ENCODE assay signal across 10 cellular contexts in the genomic region with DNA sequence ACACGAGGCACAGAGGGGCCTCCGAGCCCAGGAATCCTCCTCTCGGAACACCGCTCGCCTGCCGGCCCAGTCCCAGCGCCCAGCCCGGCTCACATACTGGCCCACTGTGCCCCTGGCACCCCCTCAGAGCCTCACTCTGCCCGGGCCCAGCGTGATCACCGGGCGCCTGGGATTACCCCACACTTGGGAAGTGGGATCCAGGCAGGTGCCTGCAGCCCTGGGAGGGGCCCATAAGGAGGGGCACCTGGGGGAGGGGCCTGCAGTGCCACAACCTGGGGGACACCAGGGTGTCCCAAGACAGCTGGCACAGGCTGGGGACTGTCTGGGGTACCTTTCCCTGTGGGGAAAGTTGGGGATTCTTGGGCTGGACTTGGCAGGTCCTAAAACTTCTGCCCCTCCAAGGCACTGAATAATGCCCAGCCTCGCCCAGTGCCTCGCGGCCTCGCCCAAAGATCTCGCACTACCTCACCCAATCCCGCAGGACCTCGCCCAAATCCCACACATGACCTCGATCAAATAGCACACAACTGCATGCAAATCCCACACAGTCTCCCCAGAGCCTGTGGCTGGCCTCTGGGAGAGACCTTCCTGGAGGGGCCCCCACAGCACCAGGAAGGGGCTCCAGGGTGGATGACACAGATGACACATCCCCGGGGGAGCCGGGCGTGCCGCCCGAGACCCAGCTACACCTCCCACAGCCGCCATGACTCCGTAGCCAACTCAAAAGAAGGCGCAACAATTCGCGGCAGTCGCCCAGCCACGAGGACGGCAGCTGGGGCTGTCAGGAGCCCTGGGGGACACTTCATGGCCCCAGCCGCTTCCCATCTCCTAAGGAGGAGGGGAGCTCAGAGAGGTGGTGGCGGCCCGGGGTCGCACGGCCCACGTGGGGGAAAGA. TPM values are rescaled to one million over a fixed set of nuclear protein-coding genes. Genes with fewer than 3 reads are reported as not detected.
A peak's percentile ranks its signal among the peaks of the same experiment; 100 is the strongest.
DNase-seq lines count a peak whose midpoint lies in the region; ATAC-seq and TF ChIP-seq lines count a peak whose summit lies in the region.
"Had no signal": no experiment of that assay in that cellular context is flagged by ENCODE, and none has a peak within 500 bp of the region (broad histone marks: within the 10 kb centered on the region; RNA-seq: fewer than 3 reads in every experiment).

No MANE protein-coding gene starts in this region.

- H3K36me3 Mint-ChIP-seq in activated B cell treated with CpG ODN at 0.5 μM for 24 hours (ENCODE audit: low read depth), result peaks cover under 1% of the 10 kb centered on the region

- peak overlapping the region; percentile 46 for H3K4me3 Mint-ChIP-seq in activated B cell treated with CpG ODN at 0.5 μM for 24 hours

- no peaks in the 10 kb centered on the region for H3K27me3 Mint-ChIP-seq in activated B cell treated with CpG ODN at 0.5 μM for 24 hours

- no peak overlapping the region for H2AFZ ChIP-seq in mammary epithelial cell (ENCODE audit: low read depth, low read length)

- POLR2A ChIA-PET in activated B cell treated with CpG ODN at 0.5 μM for 24 hours (lab: Charles Lee), result interaction anchor here (0.6 kb wide), 1 partner anchor 31 kb away, joined by 4 read pairs; no protein-coding TSS in a partner anchor

- no peak for TF ChIP-seq CTCF in HL-60 (IDR thresholded peaks at IDR 0.05; ENCODE audit: insufficient read depth, low read length)
- TF ChIP-seq CTCF in activated B cell treated with CpG ODN at 0.5 μM for 24 hours (IDR thresholded peaks at IDR 0.05), result no peak
- TF ChIP-seq CTCF in gastrocnemius medialis (IDR thresholded peaks at IDR 0.05 in 4 of 5, conservative IDR thresholded peaks at IDR 0.05 in 1 of 5), result no peak
- no peak for TF ChIP-seq CTCF in mammary epithelial cell (conservative IDR thresholded peaks at IDR 0.05 in 1 of 2, IDR thresholded peaks at IDR 0.05 in 1 of 2; ENCODE audit: extremely low read depth in 1 of 2, insufficient read depth in 1 of 2, low read depth in 1 of 2, low read length in 2 of 2)

- H3K9ac ChIP-seq in mammary epithelial cell (ENCODE audit: insufficient read depth, low read length), result no peak overlapping the region

- H3K4me1 Mint-ChIP-seq in activated B cell treated with CpG ODN at 0.5 μM for 24 hours, result peaks cover 69% of the 10 kb centered on the region

- CTCF ChIA-PET in activated B cell treated with CpG ODN at 0.5 μM for 24 hours (lab: Charles Lee), result interaction anchor here (1.6 kb wide), 1 partner anchor 20 kb away, joined by 4 read pairs; no protein-coding TSS in a partner anchor
- CTCF ChIA-PET in mammary epithelial cell (lab: Charles Lee; ENCODE audit: low non-redundant PET), result no interaction called here

- H3K9me3 ChIP-seq in gastrocnemius medialis (no peaks in the 10 kb centered on the region), mammary epithelial cell (replicated peaks; ENCODE audit: insufficient read depth, low read length) (no peaks in the 10 kb centered on the region)

- dilution Hi-C loops in mammary epithelial cell (cut with HindIII; ENCODE audit: low sequenced_read_pairs), result no loop called here

- no peak for DNase-seq in HL-60 (ENCODE audit: low read depth in 1 of 2, low spot score in 1 of 2)
- no peak for DNase-seq in activated B cell treated with CpG ODN at 0.5 μM for 24 hours
- DNase-seq in gastrocnemius medialis, result no peak
- no peak for DNase-seq in putamen (ENCODE audit: low spot score)
- DNase-seq in mammary epithelial cell, result no peak
- no peak for DNase-seq in G401 (ENCODE audit: low spot score)
- DNase-seq in D341Med (ENCODE audit: low spot score), result no peak
- DNase-seq: DND-41, NCI-H2171 treated with DMSO at 0.1 percent for 48 hours had no signal

- peaks cover 30 to 33% of the 10 kb centered on the region in 2 donors for H3K4me1 ChIP-seq in gastrocnemius medialis
- H3K4me1 ChIP-seq in mammary epithelial cell (ENCODE audit: insufficient read depth, low read length), result peaks cover 35% of the 10 kb centered on the region

- BruUV-seq in mammary epithelial cell (replicated peaks; lab: Mats Ljungman, UMichigan), result no TSS peak

- H3K36me3 ChIP-seq in gastrocnemius medialis (no peaks in the 10 kb centered on the region), mammary epithelial cell (ENCODE audit: insufficient read depth, low read length) (peaks cover 7% of the 10 kb centered on the region)

- no peak for TF ChIP-seq POLR2A in gastrocnemius medialis (IDR thresholded peaks at IDR 0.05)

- ATAC-seq in activated B cell treated with CpG ODN at 0.5 μM for 24 hours (ENCODE audit: low read depth) (no peak), esophagus mucosa (peak; percentile 13), gastrocnemius medialis (no peak)

- H4K20me1 ChIP-seq in mammary epithelial cell (ENCODE audit: insufficient read depth, low read length), result peaks cover 45% of the 10 kb centered on the region

- 80% methylated on average over 16 of the region's 39 CpGs for WGBS in mammary epithelial cell (ENCODE audit: low coverage, missing lambda C conversion rate)

- peaks cover 100% of the 10 kb centered on the region for H3K79me2 ChIP-seq in mammary epithelial cell (ENCODE audit: insufficient read depth, low read length)

- H3K4me3 ChIP-seq in HL-60 (replicated peaks; ENCODE audit: insufficient read depth, low read length) (no peak overlapping the region), gastrocnemius medialis (no peak overlapping the region), mammary epithelial cell (replicated peaks in 1 of 3; ENCODE audit: insufficient read depth in 1 of 3, low read depth in 2 of 3, low read length in 3 of 3) (no peak overlapping the region)

- no peaks in the 10 kb centered on the region for H3K9me3 Mint-ChIP-seq in activated B cell treated with CpG ODN at 0.5 μM for 24 hours

- in situ Hi-C loops in gastrocnemius medialis (cut with MboI; ENCODE audit: low sequenced_read_pairs in 4 of 4) (no loop called here), mammary epithelial cell (cut with MboI; ENCODE audit: low sequenced_read_pairs in 2 of 2) (loop anchor here in 1 of 2 donors (10.0 kb wide), 1 partner anchor 93 kb away; no protein-coding TSS in a partner anchor), G401 (cut with HindIII; ENCODE audit: low sequenced_read_pairs) (no loop called here)

- no peak overlapping the region for H3K4me2 ChIP-seq in mammary epithelial cell (ENCODE audit: insufficient read depth, low read depth, low read length)

- H3K27ac ChIP-seq in HL-60 (replicated peaks) (peak overlapping the region; percentile 70), gastrocnemius medialis (peak overlapping the region in 3 of 4 donors; percentile 34 to 47 (median 46)), mammary epithelial cell (ENCODE audit: insufficient read depth, low read depth, low read length) (no peak overlapping the region)

- H3K27me3 ChIP-seq in HL-60 (ENCODE audit: insufficient read depth, poor library complexity, severe bottlenecking) (no peaks in the 10 kb centered on the region), gastrocnemius medialis (no peaks in the 10 kb centered on the region), mammary epithelial cell (ENCODE audit: insufficient read depth, low read length) (no peaks in the 10 kb centered on the region)

- intact Hi-C loops in activated B cell treated with CpG ODN at 0.5 μM for 24 hours (cut with micrococcal nuclease) (loop anchor here (2.0 kb wide), 1 partner anchor 15 kb away; a partner anchor contains a TSS), gastrocnemius medialis (cut with DNase I; ENCODE audit: low total_unique reads) (no loop called here), mammary epithelial cell (cut with micrococcal nuclease) (no loop called here)

- H3K27ac Mint-ChIP-seq in activated B cell treated with CpG ODN at 0.5 μM for 24 hours, result peak overlapping the region; percentile 41

RNA-seq across cellular contexts. Expression of a gene that starts 13.7 kb away (rescaled TPM):
- total RNA-seq in activated B cell treated with CpG ODN at 0.5 μM for 24 hours (24.9 and 26.6 TPM in 2 replicates), esophagus mucosa (30.6 TPM), gastrocnemius medialis (10 to 100 TPM in 1 of 4 donors, 1 to 10 TPM in 3; 6.3 to 15.4 (median 8.2) TPM), mammary epithelial cell (100 to 1,000 TPM; 170 to 189 TPM)
- 17.6 TPM for polyA plus RNA-seq in mammary epithelial cell
- polyA minus RNA-seq in mammary epithelial cell, result 39.0 TPM
- 10.9 and 13.8 TPM in 2 replicates for total RNA-seq in G401 (2014; rRNA removed; shearing (Covaris generic))

RNA-seq across cellular contexts. Expression of a gene that starts 49.3 kb away (rescaled TPM):
- total RNA-seq in activated B cell treated with CpG ODN at 0.5 μM for 24 hours (74.0 and 78.8 TPM in 2 replicates), esophagus mucosa (32.0 TPM), gastrocnemius medialis (10 to 100 TPM; 23.9 to 50.4 (median 46.6) TPM), mammary epithelial cell (100 to 1,000 TPM in 1 of 2 donors, 10 to 100 TPM in 1; 66.0 to 106 TPM)
- 23.9 TPM for polyA plus RNA-seq in mammary epithelial cell
- polyA minus RNA-seq in mammary epithelial cell, result 125 TPM
- 4.1 and 7.2 TPM in 2 replicates for total RNA-seq in G401 (2014; rRNA removed; shearing (Covaris generic))
